ENCODE assay signal across 13 cellular contexts in the genomic region with DNA sequence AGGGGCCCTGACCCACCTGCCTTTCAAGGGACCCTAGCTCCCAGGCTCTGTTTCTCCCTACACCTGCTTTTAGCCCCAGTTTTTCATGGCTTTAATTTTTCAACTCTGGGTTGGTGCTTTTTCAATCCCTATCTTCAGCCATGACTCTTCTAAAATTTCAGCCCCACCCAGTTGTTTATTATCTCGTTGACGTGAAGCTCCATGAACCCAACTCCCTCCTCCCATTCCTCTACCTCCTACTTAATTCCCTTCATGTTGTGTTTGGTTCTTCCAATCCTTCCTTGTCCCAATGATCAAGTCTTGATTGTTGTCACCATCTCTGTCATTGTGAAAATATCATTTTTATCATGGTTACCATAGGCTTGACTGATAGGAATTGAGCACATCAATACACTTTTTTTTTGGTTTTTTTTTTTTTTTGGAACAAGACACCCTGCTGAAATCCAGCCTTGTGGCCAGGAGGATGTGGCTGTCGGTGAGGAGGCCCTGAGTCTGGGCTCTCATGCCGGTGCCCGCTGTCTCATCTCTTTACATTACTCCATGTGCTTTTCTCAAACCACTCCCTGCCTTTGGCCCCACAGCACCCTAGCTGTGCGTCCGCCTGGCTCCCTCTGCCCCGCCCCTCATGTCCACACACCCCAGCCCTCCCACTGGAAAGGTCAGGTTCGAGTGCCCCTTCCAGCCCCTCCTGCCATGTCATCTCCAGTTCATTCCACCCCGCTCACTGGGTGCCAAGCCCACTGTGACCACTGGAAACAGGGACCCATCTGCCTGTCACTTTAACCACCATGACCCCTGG. TPM values are rescaled to one million over a fixed set of nuclear protein-coding genes. Genes with fewer than 3 reads are reported as not detected.
DNase-seq lines count a peak whose midpoint lies in the region; ATAC-seq and TF ChIP-seq lines count a peak whose summit lies in the region.
"Had no signal": no experiment of that assay in that cellular context is flagged by ENCODE, and none has a peak within 500 bp of the region (broad histone marks: within the 10 kb centered on the region; RNA-seq: fewer than 3 reads in every experiment).

No MANE protein-coding gene starts in this region.

- peaks cover 3% of the 10 kb centered on the region for H3K27me3 Mint-ChIP-seq in glutamatergic neuron (ENCODE audit: unreplicated experiment)
- H3K27me3 Mint-ChIP-seq: CD4-positive, CD25-positive, alpha-beta regulatory T cell had no signal

- CTCF ChIA-PET in RWPE1 (lab: Yijun Ruan, JAX), result interaction anchor here (0.7 kb wide), 1 partner anchor 589 kb away, joined by 3 read pairs; no protein-coding TSS in a partner anchor

- H3K9me3 Mint-ChIP-seq in glutamatergic neuron (ENCODE audit: unreplicated experiment), result peaks cover 4% of the 10 kb centered on the region
- H3K9me3 Mint-ChIP-seq: CD4-positive, CD25-positive, alpha-beta regulatory T cell had no signal

- peaks cover 9% of the 10 kb centered on the region for H3K4me1 Mint-ChIP-seq in glutamatergic neuron (ENCODE audit: low read depth, unreplicated experiment)

- H3K4me1 ChIP-seq in thyroid gland, result peaks cover 8 to 12% of the 10 kb centered on the region in 2 donors

- intact Hi-C loops in thyroid gland (cut with DNase I), result no loop called here
- intact Hi-C loops in left colon (cut with DNase I, micrococcal nuclease), result loop anchor here in 1 of 2 donors (5.0 kb wide), 2 partner anchors 587 to 992 kb away; no protein-coding TSS in a partner anchor

- POLR2A ChIA-PET in RWPE1 (lab: Yijun Ruan, JAX; ENCODE audit: low non-redundant PET), result no interaction called here

- WGBS in thyroid gland, 2 donors, result 91 to 93% methylated on average over 10 of the region's 10 CpGs

- H3K9me3 ChIP-seq in thyroid gland, result no peaks in the 10 kb centered on the region
- H3K9me3 ChIP-seq: BLaER1 had no signal

- H3K27ac ChIP-seq in RWPE1, result peak overlapping the region; percentile 88
- H3K27ac ChIP-seq in thyroid gland, result peak overlapping the region in 2 of 3 donors; percentile 54 to 67
- H3K27ac ChIP-seq: BLaER1, HL-60 had no signal

- H3K36me3 Mint-ChIP-seq in glutamatergic neuron (ENCODE audit: unreplicated experiment), result no peaks in the 10 kb centered on the region

- no peak for TF ChIP-seq POLR2A in thyroid gland (IDR thresholded peaks at IDR 0.05)

- no peaks in the 10 kb centered on the region for H3K27me3 ChIP-seq in thyroid gland
- H3K27me3 ChIP-seq: BLaER1 had no signal

- H3K4me3 ChIP-seq in thyroid gland (replicated peaks in 1 of 3), result no peak overlapping the region
- H3K4me3 ChIP-seq: BLaER1 had no signal

- H3K36me3 ChIP-seq in thyroid gland, result no peaks in the 10 kb centered on the region
- H3K36me3 ChIP-seq: BLaER1 had no signal

- DNase-seq in activated effector memory CD4-positive, alpha-beta T cell treated with anti-CD3 and anti-CD28 coated beads, Interleukin-2, amount 50 U/mL, for 16 hours, result peak; percentile 53
- no peak for DNase-seq in activated effector memory CD4-positive, alpha-beta T cell treated with Interleukin-2 at 50 U/mL for 16 hours
- DNase-seq in RWPE1 (ENCODE audit: low spot score), result no peak
- no peak for DNase-seq in glutamatergic neuron
- no peak for DNase-seq in thyroid gland
- DNase-seq in left colon, result no peak
- DNase-seq in activated gamma-delta T cell treated with Interleukin-2 at 50 U/mL for 16 hours, result no peak
- DNase-seq: 8988T; AML-193; CD4-positive, CD25-positive, alpha-beta regulatory T cell had no signal

- TF ChIP-seq CTCF in RWPE1 (conservative IDR thresholded peaks at IDR 0.05; ENCODE audit: low read depth), result no peak
- no peak for TF ChIP-seq CTCF in glutamatergic neuron (IDR thresholded peaks at IDR 0.05; ENCODE audit: partially characterized antibody, unreplicated experiment)
- TF ChIP-seq CTCF in thyroid gland (IDR thresholded peaks at IDR 0.05), result no peak

- peak overlapping the region; percentile 64 for H3K27ac Mint-ChIP-seq in glutamatergic neuron (ENCODE audit: unreplicated experiment)

- ATAC-seq in left colon, result no peak
- ATAC-seq: HCT116 had no signal

- H3K4me3 Mint-ChIP-seq in glutamatergic neuron (ENCODE audit: unreplicated experiment), result no peak overlapping the region

RNA-seq across cellular contexts. Expression of a gene that starts 39.3 kb away (rescaled TPM):
- total RNA-seq in glutamatergic neuron (ENCODE audit: unreplicated experiment), result 69.7 TPM
- 10 to 100 TPM; 47.5 to 56.4 (median 53.1) TPM for total RNA-seq in thyroid gland
- 10 to 100 TPM; 41.0 to 42.6 TPM for total RNA-seq in left colon
